ENCODE assay signal across 8 cellular contexts in the genomic region with DNA sequence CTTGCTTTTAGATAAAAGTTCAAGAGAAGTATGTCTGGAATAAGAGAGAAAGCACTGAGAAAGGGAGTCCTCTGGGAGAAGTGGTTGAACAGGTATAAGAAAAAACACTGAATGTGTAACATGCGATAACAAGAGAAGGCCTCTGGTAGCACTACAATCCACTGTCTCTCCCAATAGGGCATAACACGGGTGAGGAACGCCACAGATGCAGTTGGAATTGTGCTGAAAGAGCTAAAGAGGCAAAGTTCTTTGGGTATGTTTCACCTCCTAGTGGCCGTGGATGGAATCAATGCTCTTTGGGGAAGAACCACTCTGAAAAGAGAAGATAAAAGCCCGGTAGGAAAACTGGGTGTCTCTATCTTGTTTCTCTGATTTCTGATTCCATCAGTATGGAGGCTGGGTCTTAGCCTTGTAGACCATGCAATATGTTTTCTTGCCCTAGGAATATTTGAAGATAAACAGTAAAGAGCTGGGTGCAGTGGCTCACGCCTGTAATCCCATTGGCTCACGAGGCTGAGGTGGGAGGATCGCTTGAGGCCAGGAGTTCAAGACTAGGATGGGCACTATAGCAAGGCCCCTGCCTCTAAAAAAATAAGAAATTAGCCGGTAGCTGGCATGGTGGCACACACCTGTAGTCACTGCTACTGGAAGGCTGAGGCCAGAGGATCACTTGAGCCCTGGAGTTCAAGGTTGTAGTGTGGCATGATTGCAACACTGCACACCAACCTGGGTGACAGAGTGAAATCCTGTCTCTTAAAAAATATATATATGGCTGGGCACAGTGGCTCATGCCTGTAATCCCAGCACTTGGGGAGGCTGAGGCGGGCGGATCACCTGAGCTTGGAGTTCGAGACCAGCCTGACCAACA. TPM values are rescaled to one million over a fixed set of nuclear protein-coding genes. Genes with fewer than 3 reads are reported as not detected.
DNase-seq lines count a peak whose midpoint lies in the region; ATAC-seq, FAIRE-seq and TF ChIP-seq lines count a peak whose summit lies in the region.

No MANE protein-coding gene starts in this region.

- DNase-seq in CD14-positive monocyte (ENCODE audit: low spot score) (peak; percentile 52), GM19239 (ENCODE audit: insufficient read length, low spot score) (no peak), NCI-H69 (lab: John Stamatoyannopoulos, UW) (peak; percentile 66), glomerular visceral epithelial cell (ENCODE audit: extremely low spot score) (peak; percentile 62), posterior cingulate gyrus (peak in 6 of 10 donors; percentile 44 to 86 (median 51)), cerebellar nuclear complex (lab: John Stamatoyannopoulos, UW) (no peak)

- no peak overlapping the region for H3K4me3 Mint-ChIP-seq in CD14-positive monocyte
- no peak overlapping the region for H3K4me3 Mint-ChIP-seq in activated T-helper 17 cell treated with anti-CD3 and anti-CD28 coated beads, Interleukin-2, amount 50 U/mL, for 72 hours

- peaks cover 52 to 78% of the 10 kb centered on the region in 2 donors for H3K36me3 Mint-ChIP-seq in CD14-positive monocyte
- peaks cover 90% of the 10 kb centered on the region for H3K36me3 Mint-ChIP-seq in activated T-helper 17 cell treated with anti-CD3 and anti-CD28 coated beads, Interleukin-2, amount 50 U/mL, for 72 hours (ENCODE audit: low read depth)

- H3K27ac Mint-ChIP-seq in CD14-positive monocyte = peak overlapping the region in 2 of 7 donors; percentile 17 to 28
- peak overlapping the region; percentile 10 for H3K27ac Mint-ChIP-seq in activated T-helper 17 cell treated with anti-CD3 and anti-CD28 coated beads, Interleukin-2, amount 50 U/mL, for 72 hours

- H3K9me3 Mint-ChIP-seq in CD14-positive monocyte = no peaks in the 10 kb centered on the region
- H3K9me3 Mint-ChIP-seq in activated T-helper 17 cell treated with anti-CD3 and anti-CD28 coated beads, Interleukin-2, amount 50 U/mL, for 72 hours = no peaks in the 10 kb centered on the region

- intact Hi-C loops in CD14-positive monocyte (cut with micrococcal nuclease) = no loop called here
- intact Hi-C loops in posterior cingulate gyrus (cut with DNase I) = no loop called here

- peak; percentile 63 for FAIRE-seq in GM19239 (lab: Jason Lieb, UNC)

- H3K27me3 Mint-ChIP-seq in CD14-positive monocyte (ENCODE audit: low read depth in 3 of 3) = no peaks in the 10 kb centered on the region
- H3K27me3 Mint-ChIP-seq in activated T-helper 17 cell treated with anti-CD3 and anti-CD28 coated beads, Interleukin-2, amount 50 U/mL, for 72 hours = no peaks in the 10 kb centered on the region

- TF ChIP-seq CTCF in CD14-positive monocyte (IDR thresholded peaks at IDR 0.05) = peak; percentile 77

- no peaks in the 10 kb centered on the region for H3K4me1 Mint-ChIP-seq in CD14-positive monocyte
- no peaks in the 10 kb centered on the region for H3K4me1 Mint-ChIP-seq in activated T-helper 17 cell treated with anti-CD3 and anti-CD28 coated beads, Interleukin-2, amount 50 U/mL, for 72 hours

- ATAC-seq in activated T-helper 17 cell treated with anti-CD3 and anti-CD28 coated beads, Interleukin-2, amount 50 U/mL, for 72 hours (replicated peaks) = peak; percentile 19
- ATAC-seq in GM21360 (IDR thresholded peaks at IDR 0.05; ENCODE audit: unreplicated experiment) = no peak

RNA-seq across cellular contexts. Expression of a gene that starts 40.4 kb away (rescaled TPM):
- 10 to 100 TPM; 69.0 to 72.7 TPM for polyA plus RNA-seq in CD14-positive monocyte
- 100 to 1,000 TPM; 106 to 165 TPM for total RNA-seq in activated T-helper 17 cell treated with anti-CD3 and anti-CD28 coated beads, Interleukin-2, amount 50 U/mL, for 72 hours

RNA-seq across cellular contexts. Expression of a gene that starts 40.7 kb away (rescaled TPM):
- 10 to 100 TPM; 14.0 to 24.3 TPM for polyA plus RNA-seq in CD14-positive monocyte
- total RNA-seq in activated T-helper 17 cell treated with anti-CD3 and anti-CD28 coated beads, Interleukin-2, amount 50 U/mL, for 72 hours = 10 to 100 TPM; 69.5 to 75.7 TPM

Comparison
In these comparisons a context has a peak if more than half of its experiments do, and no peak if none do; other contexts are left out.
1. DNase-seq: peak in CD14-positive monocyte (single experiment), NCI-H69 (single experiment), glomerular visceral epithelial cell (single experiment) and posterior cingulate gyrus (6 of 10); none in GM19239 (single experiment) and cerebellar nuclear complex (0 of 2).